In the genomic region with DNA sequence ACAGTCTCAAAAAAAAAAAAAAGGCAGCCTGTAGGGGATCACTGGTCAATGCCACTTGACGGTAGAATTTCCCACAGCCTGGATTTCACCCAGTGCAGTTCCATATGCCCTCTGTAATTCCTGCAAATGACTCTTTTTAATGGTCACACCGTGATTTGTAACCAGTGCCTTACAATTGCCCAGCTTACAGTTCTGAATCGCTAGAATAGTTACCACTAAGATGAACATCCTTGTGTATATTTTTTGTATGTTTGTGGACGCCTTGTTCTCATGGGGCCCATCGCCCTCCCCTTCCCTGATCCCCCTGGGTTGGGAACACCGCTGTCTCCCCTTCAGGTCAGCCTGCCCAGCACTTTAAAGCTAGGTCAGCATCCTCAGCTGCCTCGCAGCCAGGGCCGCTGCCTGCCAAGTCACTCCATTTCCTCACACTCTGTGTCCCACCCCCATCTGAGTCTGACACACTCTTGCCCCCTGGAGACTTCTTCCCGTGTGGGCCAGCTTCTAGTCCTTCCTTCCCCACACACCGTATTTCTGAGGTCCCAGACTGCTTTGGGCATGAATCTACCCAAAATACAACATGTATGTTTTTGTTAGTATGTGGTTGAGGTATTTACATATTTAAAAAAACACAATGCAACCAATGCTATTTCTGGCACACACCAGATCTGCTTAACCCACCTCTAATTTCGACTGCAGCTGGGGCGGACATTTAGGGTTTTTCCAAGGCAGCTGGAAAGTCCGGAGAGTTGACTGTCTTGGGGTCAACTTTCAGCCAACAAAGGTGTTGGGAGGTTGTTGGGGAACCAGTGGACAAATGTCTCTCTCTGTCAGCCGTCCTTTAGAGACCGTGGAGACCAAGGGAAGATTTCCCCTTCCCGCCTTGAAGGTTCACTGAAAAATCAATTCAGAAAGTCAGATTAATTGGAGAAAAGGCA, we compare ENCODE assay signal across 10 cellular contexts.
DNase-seq lines count a peak whose midpoint lies in the region; ATAC-seq lines count a peak whose summit lies in the region.
"Had no signal": no experiment of that assay in that cellular context is flagged by ENCODE, and none has a peak within 500 bp of the region (broad histone marks: within the 10 kb centered on the region; RNA-seq: fewer than 3 reads in every experiment).

No MANE protein-coding gene starts in this region.

- DNase-seq in activated effector memory CD4-positive, alpha-beta T cell treated with anti-CD3 and anti-CD28 coated beads, Interleukin-2, amount 50 U/mL, for 16 hours: peak; percentile 50
- no peak for DNase-seq in activated effector memory CD4-positive, alpha-beta T cell treated with Interleukin-2 at 50 U/mL for 16 hours
- peak; percentile 58 for DNase-seq in M059J (ENCODE audit: low read depth)
- DNase-seq in CD1c-positive myeloid dendritic cell (ENCODE audit: extremely low spot score): no peak
- DNase-seq in hypothalamus (lab: John Stamatoyannopoulos, UW): no peak
- DNase-seq in ureter (ENCODE audit: low spot score): no peak
- no peak for DNase-seq in RKO (ENCODE audit: low spot score)
- DNase-seq: NCI-H2107 had no signal

- ATAC-seq in HG02759 (IDR thresholded peaks at IDR 0.05; ENCODE audit: unreplicated experiment): peak; percentile 88
- ATAC-seq: gastrocnemius medialis had no signal

Comparison
In these comparisons a context has a peak if more than half of its experiments do, and no peak if none do; other contexts are left out.
1. DNase-seq: peak in activated effector memory CD4-positive, alpha-beta T cell treated with anti-CD3 and anti-CD28 coated beads, Interleukin-2, amount 50 U/mL, for 16 hours (single experiment) and M059J (single experiment); none in activated effector memory CD4-positive, alpha-beta T cell treated with Interleukin-2 at 50 U/mL for 16 hours (single experiment), CD1c-positive myeloid dendritic cell (single experiment), hypothalamus (0 of 51), ureter (single experiment) and RKO (single experiment).